Comparison of ENCODE assay signal across 12 cellular contexts in the genomic region with DNA sequence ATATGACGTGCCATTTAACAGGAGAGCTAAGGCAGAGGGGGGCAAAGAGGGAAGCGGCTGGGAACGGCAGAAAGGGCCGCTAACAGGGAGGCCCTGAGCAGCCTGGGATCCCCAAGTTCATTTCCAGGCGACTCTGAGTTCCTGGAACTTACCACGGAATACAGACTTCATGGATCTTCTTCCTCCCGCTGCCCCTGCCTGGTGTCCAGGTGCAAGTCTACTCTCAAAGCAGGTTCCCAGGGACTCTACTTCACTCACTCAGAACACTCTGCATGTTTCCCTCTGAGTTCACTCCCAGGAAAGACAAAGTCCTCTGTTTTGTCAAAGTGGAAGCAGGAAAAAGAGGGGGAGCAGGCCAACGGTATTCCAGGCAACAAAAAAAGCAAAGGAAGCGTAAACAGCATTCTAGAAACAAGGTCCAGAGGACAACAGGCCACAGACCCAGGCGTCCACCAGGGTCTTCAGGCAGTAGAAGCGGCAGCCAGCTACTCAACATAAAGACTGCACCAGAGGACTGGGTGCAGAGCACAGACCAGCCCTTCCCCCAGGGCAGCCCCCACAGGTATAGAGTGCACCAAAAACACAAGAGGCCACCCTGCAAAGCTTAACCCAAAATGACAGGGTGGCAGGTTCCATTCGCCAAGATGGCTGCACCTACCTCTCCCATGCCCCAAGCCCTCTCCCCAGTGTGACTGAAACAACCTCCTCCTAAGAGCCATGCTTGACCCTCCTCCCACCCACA. TPM values are rescaled to one million over a fixed set of nuclear protein-coding genes. Genes with fewer than 3 reads are reported as not detected.
A peak's percentile ranks its signal among the peaks of the same experiment; 100 is the strongest.
DNase-seq lines count a peak whose midpoint lies in the region; ATAC-seq, FAIRE-seq and TF ChIP-seq lines count a peak whose summit lies in the region.
"Had no signal": no experiment of that assay in that cellular context is flagged by ENCODE, and none has a peak within 500 bp of the region (broad histone marks: within the 10 kb centered on the region; RNA-seq: fewer than 3 reads in every experiment).

No MANE protein-coding gene starts in this region.

- no peak for FAIRE-seq in D721Med (lab: Jason Lieb, UNC)

- CTCF ChIA-PET in HCT116 (lab: Charles Lee): no interaction called here

- ATAC-seq in HCT116: no peak
- ATAC-seq in natural killer cell: no peak
- no peak for ATAC-seq in GM21367 (IDR thresholded peaks at IDR 0.05; ENCODE audit: unreplicated experiment)
- no peak for ATAC-seq in HG02642 (IDR thresholded peaks at IDR 0.05; ENCODE audit: poor library complexity, unreplicated experiment)

- H3K9me3 ChIP-seq in HCT116 (ENCODE audit: control insufficient read depth in 1 of 2, insufficient read depth in 1 of 2, low read depth in 1 of 2, low read length in 2 of 2): peaks cover 0 to 3% of the 10 kb centered on the region in 2 experiments; a peak in 1 of 4 replicates
- H3K9me3 ChIP-seq: vagina had no signal

- TF ChIP-seq RAD21 in HCT116 (IDR thresholded peaks at IDR 0.05; ENCODE audit: low read depth): no peak

- no peak for TF ChIP-seq CTCF in HCT116 (IDR thresholded peaks at IDR 0.05 in 2 of 3, conservative IDR thresholded peaks at IDR 0.05 in 1 of 3; ENCODE audit: borderline replicate concordance in 1 of 3, insufficient read depth in 1 of 3, low read depth in 2 of 3, low read length in 2 of 3)
- no peak for TF ChIP-seq CTCF in coronary artery (IDR thresholded peaks at IDR 0.05)
- no peak for TF ChIP-seq CTCF in natural killer cell (IDR thresholded peaks at IDR 0.05)
- no peak for TF ChIP-seq CTCF in D721Med (IDR thresholded peaks at IDR 0.05; ENCODE audit: insufficient read depth, missing control alignments)

- peaks cover 70% of the 10 kb centered on the region for H3K79me2 ChIP-seq in ACC112 (ENCODE audit: control insufficient read depth, insufficient read depth, low read length, unreplicated experiment)
- peaks cover 73% of the 10 kb centered on the region for H3K79me2 ChIP-seq in HCT116 (ENCODE audit: insufficient read depth, low read length)

- H3K4me3 Mint-ChIP-seq in natural killer cell: peak overlapping the region; percentile 89

- no peak for DNase-seq in HCT116 (ENCODE audit: low read depth, low spot score)
- DNase-seq in coronary artery (ENCODE audit: low spot score): no peak
- DNase-seq in natural killer cell: no peak
- DNase-seq in D721Med (ENCODE audit: insufficient read length, low spot score): no peak
- DNase-seq in caudate nucleus (lab: John Stamatoyannopoulos, UW): no peak
- DNase-seq: activated gamma-delta T cell treated with Interleukin-2 at 50 U/mL for 16 hours, NCI-H1694 had no signal

- H3K4me1 ChIP-seq in ACC112 (ENCODE audit: control insufficient read depth, insufficient read depth, low read length, unreplicated experiment) (peaks cover 18% of the 10 kb centered on the region), HCT116 (ENCODE audit: control insufficient read depth in 1 of 2, insufficient read depth in 2 of 2, low read length in 2 of 2) (peaks cover 17 to 26% of the 10 kb centered on the region in 2 experiments)

- no peaks in the 10 kb centered on the region for H4K20me1 ChIP-seq in HCT116 (ENCODE audit: insufficient read depth)

- no peaks in the 10 kb centered on the region for H3K27me3 ChIP-seq in ACC112 (ENCODE audit: insufficient read depth, low read length)
- no peaks in the 10 kb centered on the region for H3K27me3 ChIP-seq in HCT116 (ENCODE audit: insufficient read depth, low read length)
- H3K27me3 ChIP-seq: vagina had no signal

- H3K4me3 ChIP-seq in ACC112 (ENCODE audit: low read depth, low read length) (peak overlapping the region; percentile 87), HCT116 (replicated peaks in 1 of 2; ENCODE audit: low read depth in 1 of 2, low read length in 2 of 2) (no peak overlapping the region), coronary artery (peak overlapping the region; percentile 98)

- H3K27ac ChIP-seq in ACC112 (ENCODE audit: low read depth, low read length) (no peak overlapping the region), HCT116 (ENCODE audit: low read depth, low read length) (no peak overlapping the region), coronary artery (peak overlapping the region in 1 of 2 donors; percentile 84), caudate nucleus (ENCODE audit: low read depth, low read length) (no peak overlapping the region)
- H3K27ac ChIP-seq: vagina had no signal

- H3K36me3 ChIP-seq in ACC112 (ENCODE audit: insufficient read depth, low read length) (peaks cover 12% of the 10 kb centered on the region), HCT116 (ENCODE audit: control insufficient read depth in 1 of 2, insufficient read depth in 2 of 2, low read length in 2 of 2) (peaks cover 0 to 16% of the 10 kb centered on the region in 2 experiments; a peak in 1 of 4 replicates)
- H3K36me3 ChIP-seq: vagina had no signal

- H3K4me2 ChIP-seq in HCT116 (ENCODE audit: low read length): peak overlapping the region; percentile 95; the same call in 1 of the 2 replicates

- H3K36me3 Mint-ChIP-seq in natural killer cell: no peaks in the 10 kb centered on the region

- no peak for TF ChIP-seq POLR2A in HCT116 (IDR thresholded peaks at IDR 0.05; ENCODE audit: borderline replicate concordance, extremely low read depth, insufficient read depth, insufficient read length)

- POLR2A ChIA-PET in HCT116 (lab: Charles Lee): no interaction called here

- H2AFZ ChIP-seq in ACC112 (ENCODE audit: low read length, unreplicated experiment) (no peak overlapping the region), HCT116 (ENCODE audit: low read depth, low read length, poor library complexity, severe bottlenecking) (no peak overlapping the region)
- H2AFZ ChIP-seq: parathyroid adenoma had no signal

- peaks cover 59 to 61% of the 10 kb centered on the region in 2 donors for H3K4me1 Mint-ChIP-seq in natural killer cell

- intact Hi-C loops in HCT116 (cut with micrococcal nuclease): no loop called here
- intact Hi-C loops in natural killer cell (cut with micrococcal nuclease): no loop called here

- RAD21 ChIA-PET in HCT116 (lab: Charles Lee; ENCODE audit: low non-redundant PET in 1 of 2, low total read pairs in 2 of 2, uncharacterized antibody in 2 of 2, unreplicated experiment in 2 of 2): no interaction called here

- H3K9me2 ChIP-seq in HCT116 (ENCODE audit: insufficient read depth): no peaks in the 10 kb centered on the region

- H3K27me3 Mint-ChIP-seq in natural killer cell (ENCODE audit: low read depth in 2 of 2): no peaks in the 10 kb centered on the region

- no peaks in the 10 kb centered on the region for H3K9me3 Mint-ChIP-seq in natural killer cell

- H3K9ac ChIP-seq in HCT116 (ENCODE audit: low read length): no peak overlapping the region
- H3K9ac ChIP-seq: parathyroid adenoma had no signal

- H3K27ac Mint-ChIP-seq in natural killer cell: peak overlapping the region; percentile 21 to 33

- no TSS peak for BruUV-seq in HCT116 (replicated peaks; lab: Mats Ljungman, UMichigan)

TF ChIP-seq in HCT116, 20 proteins besides CTCF, POLR2A, EP300 and RAD21:
- no peak for TF ChIP-seq JUND (IDR thresholded peaks at IDR 0.05)
- no peak for TF ChIP-seq SP1 (IDR thresholded peaks at IDR 0.05; ENCODE audit: low read depth)
TF ChIP-seq in HCT116: peak in this region for 0.

RNA-seq across cellular contexts. Expression of gene MIER2, which starts 3.0 kb away (rescaled TPM):
- total RNA-seq in HCT116 (2021; ENCODE audit: unreplicated experiment): 41.5 TPM
- 36.1 and 42.5 TPM in 2 replicates for polyA plus RNA-seq in HCT116 (2012)
- total RNA-seq in natural killer cell: 10 to 100 TPM; 14.8 to 17.7 (median 15.4) TPM

RNA-seq across cellular contexts. Expression of gene PLPP2, which starts 50.4 kb away (rescaled TPM):
- total RNA-seq in HCT116 (2021; ENCODE audit: unreplicated experiment) (128 TPM), natural killer cell (1 to 10 TPM in 2 of 3 donors, under 1 TPM in 1; 0.85 to 6.2 (median 1.0) TPM)
- polyA plus RNA-seq in HCT116 (2012): 153 and 158 TPM in 2 replicates

Comparison
In these comparisons a context has a peak if more than half of its experiments do, and no peak if none do; other contexts are left out.
1. H3K4me3 ChIP-seq: peak in ACC112 (single experiment) and coronary artery (single experiment); none in HCT116 (0 of 2).
2. RNA of gene PLPP2, which starts 50.4 kb away (total RNA-seq): 128 TPM in HCT116 (single experiment); 0.85 to 6.2 TPM in natural killer cell; every median in the first group is over 10 times any median in the second.